Comparison of ENCODE assay signal across 26 cellular contexts in genomic region chr4:78936989-78937388, GRCh38. TPM values are rescaled to one million over a fixed set of nuclear protein-coding genes. Genes with fewer than 3 reads are reported as not detected.
A peak's percentile ranks its signal among the peaks of the same experiment; 100 is the strongest.
DNase-seq lines count a peak whose midpoint lies in the region; ATAC-seq and TF ChIP-seq lines count a peak whose summit lies in the region.
"Had no signal": no experiment of that assay in that cellular context is flagged by ENCODE, and none has a peak within 500 bp of the region (broad histone marks: within the 10 kb centered on the region; RNA-seq: fewer than 3 reads in every experiment).

No MANE protein-coding gene starts in this region.

- H3K9me3 Mint-ChIP-seq in WTC11 (no peaks in the 10 kb centered on the region), type B pancreatic cell (no peaks in the 10 kb centered on the region)
- H3K9me3 Mint-ChIP-seq: activated naive CD4-positive, alpha-beta T cell treated with anti-CD3 and anti-CD28 coated beads, Interleukin-2, amount 50 U/mL, for 72 hours; activated T-helper 2 cell treated with anti-CD3 and anti-CD28 coated beads, Interferon-gamma antibody, Interleukin-2, Interleukin-4, amounts not matched to agents 10 μg/mL and 5 μg/mL and 100 μg/mL, durations not matched to agents 14 hours and 24 hours and 36 hours; T-helper 2 cell treated with Interferon-gamma antibody and Interleukin-4, amounts not matched to agents 5 μg/mL and 100 μg/mL, for 36 hours had no signal

- H3K27me3 ChIP-seq in iPS-18a (ENCODE audit: control insufficient read depth, insufficient read depth, low read length), result peaks cover 27% of the 10 kb centered on the region
- H3K27me3 ChIP-seq: gastroesophageal sphincter, hepatocyte, transverse colon had no signal

- intact Hi-C loops in mucosa of descending colon (cut with DNase I, micrococcal nuclease), result no loop called here

- peak overlapping the region; percentile 38 for H3K27ac Mint-ChIP-seq in WTC11
- H3K27ac Mint-ChIP-seq in type B pancreatic cell, result peak overlapping the region; percentile 93
- H3K27ac Mint-ChIP-seq: activated T-helper 2 cell treated with anti-CD3 and anti-CD28 coated beads, Interferon-gamma antibody, Interleukin-2, Interleukin-4, amounts not matched to agents 10 μg/mL and 5 μg/mL and 100 μg/mL, durations not matched to agents 14 hours and 24 hours and 36 hours; T-helper 2 cell treated with Interferon-gamma antibody and Interleukin-4, amounts not matched to agents 5 μg/mL and 100 μg/mL, for 36 hours had no signal

- H3K9ac ChIP-seq in iPS-18a (ENCODE audit: low read length), result no peak overlapping the region

- no peak overlapping the region for H3K27ac ChIP-seq in iPS-18a (ENCODE audit: low read length)
- H3K27ac ChIP-seq: 22Rv1, hepatocyte, transverse colon had no signal

- H3K4me3 Mint-ChIP-seq in WTC11 (peak overlapping the region; percentile 93), type B pancreatic cell (peak overlapping the region; percentile 95)
- H3K4me3 Mint-ChIP-seq: CD14-positive monocyte had no signal

- peaks cover 28% of the 10 kb centered on the region for H3K4me1 Mint-ChIP-seq in WTC11
- H3K4me1 Mint-ChIP-seq in type B pancreatic cell (ENCODE audit: unreplicated experiment), result peaks cover 21% of the 10 kb centered on the region

- DNase-seq in DMS 273 (lab: John Stamatoyannopoulos, UW; ENCODE audit: unreplicated experiment) (peak; percentile 3), DMS 273 treated with DMSO at 0.1 percent for 48 hours (lab: John Stamatoyannopoulos, UW) (no peak), WTC11 (ENCODE audit: low spot score) (no peak), type B pancreatic cell (ENCODE audit: extremely low spot score, unreplicated experiment) (no peak), SIG-M5 (lab: John Stamatoyannopoulos, UW) (no peak), mucosa of descending colon (no peak), dermis blood vessel endothelial cell (no peak)
- DNase-seq: effector CD4-positive, alpha-beta T cell; left colon; mammary epithelial cell; NCI-H1436; NCI-H2081 treated with DMSO at 0.1 percent for 48 hours; NCI-H345; occipital lobe; Right ventricle myocardium superior; stimulated activated CD4-positive, alpha-beta T cell treated with anti-CD3 and anti-CD28 coated beads, Interleukin-4, amount 100 ng/mL, for 24 hours; transverse colon had no signal

- H3K36me3 ChIP-seq in iPS-18a (ENCODE audit: control insufficient read depth, low read depth, low read length) (peaks cover 5% of the 10 kb centered on the region), mucosa of descending colon (ENCODE audit: low read depth) (no peaks in the 10 kb centered on the region)
- H3K36me3 ChIP-seq: transverse colon had no signal

- H3K4me1 ChIP-seq in iPS-18a (ENCODE audit: control insufficient read depth, low read depth, low read length) (peaks cover 20% of the 10 kb centered on the region), mucosa of descending colon (ENCODE audit: low read depth) (no peaks in the 10 kb centered on the region)

- ATAC-seq in WTC11 (no peak), mucosa of descending colon (no peak)
- ATAC-seq: gastroesophageal sphincter, left colon, Panc1 had no signal

- H3K9me3 ChIP-seq in iPS-18a (ENCODE audit: control insufficient read depth, low read depth, low read length) (no peaks in the 10 kb centered on the region), mucosa of descending colon (no peaks in the 10 kb centered on the region)
- H3K9me3 ChIP-seq: gastroesophageal sphincter, transverse colon had no signal

- H3K4me3 ChIP-seq in iPS-18a (ENCODE audit: low read length), result peak overlapping the region; percentile 79
- no peak overlapping the region for H3K4me3 ChIP-seq in mucosa of descending colon
- H3K4me3 ChIP-seq: hepatocyte, transverse colon had no signal

- POLR2A ChIA-PET in WTC11 (lab: Charles Lee), result interaction anchor here (0.6 kb wide), 1 partner anchor 1050 kb away, joined by 3 read pairs; no protein-coding TSS in a partner anchor

- TF ChIP-seq CTCF in WTC11 (IDR thresholded peaks at IDR 0.05) (no peak), type B pancreatic cell (conservative IDR thresholded peaks at IDR 0.05) (no peak), mucosa of descending colon (IDR thresholded peaks at IDR 0.05) (no peak)

- H3K27me3 Mint-ChIP-seq in WTC11 (ENCODE audit: low read depth), result peaks cover 18% of the 10 kb centered on the region
- peaks cover 2% of the 10 kb centered on the region for H3K27me3 Mint-ChIP-seq in type B pancreatic cell

- CTCF ChIA-PET in WTC11 (lab: Charles Lee), result no interaction called here

- H3K36me3 Mint-ChIP-seq in WTC11 (peaks cover 7% of the 10 kb centered on the region), type B pancreatic cell (peaks cover 7% of the 10 kb centered on the region)

TF ChIP-seq in WTC11, 78 proteins besides CTCF, POLR2A, EP300 and RAD21:
- TF ChIP-seq, protein P1, sequence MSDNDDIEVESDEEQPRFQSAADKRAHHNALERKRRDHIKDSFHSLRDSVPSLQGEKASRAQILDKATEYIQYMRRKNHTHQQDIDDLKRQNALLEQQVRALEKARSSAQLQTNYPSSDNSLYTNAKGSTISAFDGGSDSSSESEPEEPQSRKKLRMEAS (CRISPR knock-in tag; IDR thresholded peaks at IDR 0.05), result no peak
- TF ChIP-seq MYBL2 (CRISPR knock-in tag; IDR thresholded peaks at IDR 0.05) (no peak), ETV6 (CRISPR knock-in tag; IDR thresholded peaks at IDR 0.05) (no peak), GRHL2 (CRISPR knock-in tag; IDR thresholded peaks at IDR 0.05; ENCODE audit: insufficient replicate concordance, severe bottlenecking) (no peak), SMAD3 (CRISPR knock-in tag; IDR thresholded peaks at IDR 0.05; ENCODE audit: borderline replicate concordance) (no peak), ELF4 (CRISPR knock-in tag; IDR thresholded peaks at IDR 0.05; ENCODE audit: low read depth) (no peak), SMAD4 (CRISPR knock-in tag; IDR thresholded peaks at IDR 0.05) (no peak), ZNF416 (CRISPR knock-in tag; IDR thresholded peaks at IDR 0.05) (no peak), TEAD4 (CRISPR knock-in tag; IDR thresholded peaks at IDR 0.05) (no peak), CREB1 (CRISPR knock-in tag; IDR thresholded peaks at IDR 0.05) (no peak)
- TF ChIP-seq, protein P2, sequence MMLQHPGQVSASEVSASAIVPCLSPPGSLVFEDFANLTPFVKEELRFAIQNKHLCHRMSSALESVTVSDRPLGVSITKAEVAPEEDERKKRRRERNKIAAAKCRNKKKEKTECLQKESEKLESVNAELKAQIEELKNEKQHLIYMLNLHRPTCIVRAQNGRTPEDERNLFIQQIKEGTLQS (CRISPR knock-in tag; conservative IDR thresholded peaks at IDR 0.05), result no peak
- TF ChIP-seq, protein P3, sequence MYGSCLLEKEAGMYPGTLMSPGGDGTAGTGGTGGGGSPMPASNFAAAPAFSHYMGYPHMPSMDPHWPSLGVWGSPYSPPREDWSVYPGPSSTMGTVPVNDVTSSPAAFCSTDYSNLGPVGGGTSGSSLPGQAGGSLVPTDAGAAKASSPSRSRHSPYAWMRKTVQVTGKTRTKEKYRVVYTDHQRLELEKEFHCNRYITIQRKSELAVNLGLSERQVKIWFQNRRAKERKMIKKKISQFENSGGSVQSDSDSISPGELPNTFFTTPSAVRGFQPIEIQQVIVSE (CRISPR knock-in tag; IDR thresholded peaks at IDR 0.05; ENCODE audit: borderline replicate concordance), result no peak

RNA-seq across cellular contexts. Expression of gene PAQR3, which starts 2.2 kb away (rescaled TPM):
- total RNA-seq in WTC11 (2021) (28.1 to 29.2 TPM (median 29.0 TPM) in 3 replicates), type B pancreatic cell (ENCODE audit: low replicate concordance) (22.6 and 24.6 TPM in 2 replicates), mucosa of descending colon (10 to 100 TPM; 11.3 to 15.8 (median 14.9) TPM), dermis blood vessel endothelial cell (12.4 and 19.8 TPM in 2 replicates)
